28 cellular contexts compared by ENCODE assay signal in genomic region chr17:37037590-37038155, GRCh38.
"Had no signal": no experiment of that assay in that cellular context is flagged by ENCODE, and none has a peak within 500 bp of the region (broad histone marks: within the 10 kb centered on the region; RNA-seq: fewer than 3 reads in every experiment).

No MANE protein-coding gene starts in this region.

- H3K4me1 ChIP-seq: left ventricle myocardium inferior, right lobe of liver, vagina had no signal

- H3K9me3 ChIP-seq: left ventricle myocardium inferior, mucosa of descending colon, neutrophil, right lobe of liver, vagina had no signal

- DNase-seq: activated CD4-positive, alpha-beta T cell treated with anti-CD3 and anti-CD28 coated beads for 48 hours; activated CD4-positive, alpha-beta T cell treated with anti-CD3 and anti-CD28 coated beads, Interleukin-2, amount 50 U/mL, for 48 hours; activated CD8-positive, alpha-beta memory T cell treated with anti-CD3 and anti-CD28 coated beads for 24 hours; activated naive CD8-positive, alpha-beta T cell treated with anti-CD3 and anti-CD28 coated beads, Interleukin-2, amount 50 U/mL, for 24 hours; amygdala; cortex of kidney; kidney glomerular epithelial cell; left ventricle myocardium inferior; mucosa of descending colon; right lobe of liver; stimulated activated CD4-positive, alpha-beta T cell treated with anti-CD3 and anti-CD28 coated beads, Interleukin-12 subunit alpha, Interleukin-12 subunit beta, amount 100 ng/mL, for 4 hours; stimulated activated CD4-positive, alpha-beta T cell treated with anti-CD3 and anti-CD28 coated beads, Interleukin-4, amount 100 ng/mL, for 1 hour; T-helper 9 cell; WERI-Rb-1 had no signal

- H3K36me3 ChIP-seq: right lobe of liver, vagina, WERI-Rb-1 had no signal

- H3K4me1 Mint-ChIP-seq: activated naive CD4-positive, alpha-beta T cell treated with anti-CD3 and anti-CD28 coated beads, Interleukin-2, amount 50 U/mL, for 24 hours; activated naive CD8-positive, alpha-beta T cell treated with anti-CD3 and anti-CD28 coated beads, Interleukin-2, amount 50 U/mL, for 24 hours had no signal

- H3K4me3 ChIP-seq: left ventricle myocardium inferior, lung, mucosa of descending colon, right lobe of liver, skin epidermis, vagina had no signal

- FAIRE-seq: endothelial cell of umbilical vein, frontal cortex, TTC549 had no signal

- H3K9me3 Mint-ChIP-seq: activated naive CD4-positive, alpha-beta T cell treated with anti-CD3 and anti-CD28 coated beads, Interleukin-2, amount 50 U/mL, for 24 hours; activated naive CD8-positive, alpha-beta T cell treated with anti-CD3 and anti-CD28 coated beads, Interleukin-2, amount 50 U/mL, for 24 hours; activated T-helper 2 cell treated with anti-CD3 and anti-CD28 coated beads, Interferon-gamma antibody, Interleukin-2, Interleukin-4, amounts not matched to agents 10 μg/mL and 5 μg/mL and 100 μg/mL, durations not matched to agents 14 hours and 24 hours and 36 hours; nephron; stimulated activated naive CD8-positive, alpha-beta T cell treated with anti-CD3 and anti-CD28 coated beads, Interleukin-15, Interleukin-2, amounts not matched to agents 100 ng/mL and 50 ng/mL, for 24 hours; T-helper 1 cell treated with Interleukin-12 subunit alpha and Interleukin-12 subunit beta and Interleukin-4 antibody, amounts not matched to agents 30 μg/mL and 1 μg/mL, for 36 hours had no signal

- H3K4me3 Mint-ChIP-seq: activated naive CD4-positive, alpha-beta T cell treated with anti-CD3 and anti-CD28 coated beads, Interleukin-2, amount 50 U/mL, for 24 hours; activated naive CD8-positive, alpha-beta T cell treated with anti-CD3 and anti-CD28 coated beads, Interleukin-2, amount 50 U/mL, for 24 hours; nephron; stimulated activated naive CD8-positive, alpha-beta T cell treated with anti-CD3 and anti-CD28 coated beads, Interleukin-15, Interleukin-2, amounts not matched to agents 100 ng/mL and 50 ng/mL, for 24 hours; T-helper 1 cell treated with Interleukin-12 subunit alpha and Interleukin-12 subunit beta and Interleukin-4 antibody, amounts not matched to agents 30 μg/mL and 1 μg/mL, for 36 hours; type B pancreatic cell had no signal

- H3K27me3 ChIP-seq: neutrophil, right lobe of liver, vagina had no signal

- H3K27ac Mint-ChIP-seq: activated naive CD8-positive, alpha-beta T cell treated with anti-CD3 and anti-CD28 coated beads, Interleukin-2, amount 50 U/mL, for 24 hours; activated T-helper 2 cell treated with anti-CD3 and anti-CD28 coated beads, Interferon-gamma antibody, Interleukin-2, Interleukin-4, amounts not matched to agents 10 μg/mL and 5 μg/mL and 100 μg/mL, durations not matched to agents 14 hours and 24 hours and 36 hours; nephron; stimulated activated naive CD8-positive, alpha-beta T cell treated with anti-CD3 and anti-CD28 coated beads, Interleukin-15, Interleukin-2, amounts not matched to agents 100 ng/mL and 50 ng/mL, for 24 hours; T-helper 1 cell treated with Interleukin-12 subunit alpha and Interleukin-12 subunit beta and Interleukin-4 antibody, amounts not matched to agents 30 μg/mL and 1 μg/mL, for 36 hours; type B pancreatic cell had no signal

- H3K27ac ChIP-seq: left ventricle myocardium inferior, neutrophil, right lobe of liver, skin epidermis, vagina, WERI-Rb-1 had no signal

- H3K27me3 Mint-ChIP-seq: activated naive CD4-positive, alpha-beta T cell treated with anti-CD3 and anti-CD28 coated beads, Interleukin-2, amount 50 U/mL, for 24 hours; activated naive CD8-positive, alpha-beta T cell treated with anti-CD3 and anti-CD28 coated beads, Interleukin-2, amount 50 U/mL, for 24 hours; progenitor cell of endocrine pancreas; stimulated activated naive CD8-positive, alpha-beta T cell treated with anti-CD3 and anti-CD28 coated beads, Interleukin-15, Interleukin-2, amounts not matched to agents 100 ng/mL and 50 ng/mL, for 24 hours; type B pancreatic cell had no signal
